ENCODE assay signal across 9 cellular contexts in genomic region chr4:55547918-55548317, GRCh38. TPM values are rescaled to one million over a fixed set of nuclear protein-coding genes. Genes with fewer than 3 reads are reported as not detected.
DNase-seq lines count a peak whose midpoint lies in the region; ATAC-seq and TF ChIP-seq lines count a peak whose summit lies in the region.
"Had no signal": no experiment of that assay in that cellular context is flagged by ENCODE, and none has a peak within 500 bp of the region (broad histone marks: within the 10 kb centered on the region; RNA-seq: fewer than 3 reads in every experiment).

No MANE protein-coding gene starts in this region.

- peaks cover 4% of the 10 kb centered on the region; the same call in 1 of the 2 replicates for H3K9me3 ChIP-seq in DOHH2 (ENCODE audit: control insufficient read depth, insufficient read depth, low read length)
- peaks cover 6% of the 10 kb centered on the region; the same call in 1 of the 2 replicates for H3K9me3 ChIP-seq in OCI-LY7 (ENCODE audit: low read length)
- H3K9me3 ChIP-seq in endocrine pancreas (ENCODE audit: control insufficient read depth, low read length) = no peaks in the 10 kb centered on the region
- H3K9me3 ChIP-seq in osteoblast (ENCODE audit: low read depth, low read length) = no peaks in the 10 kb centered on the region

- DNase-seq in OCI-LY7 (ENCODE audit: low spot score) (no peak), osteoblast (ENCODE audit: insufficient read length, low spot score, missing footprints) (no peak), NCI-H446 (lab: John Stamatoyannopoulos, UW) (no peak), dedifferentiated amniotic fluid mesenchymal stem cell (ENCODE audit: extremely low spot score) (no peak)
- no peak for DNase-seq in effector CD4-positive, alpha-beta T cell

- H3K27me3 ChIP-seq in DOHH2 (ENCODE audit: control insufficient read depth, low read length) = peaks cover 28% of the 10 kb centered on the region
- H3K27me3 ChIP-seq in endocrine pancreas (ENCODE audit: control insufficient read depth, insufficient read depth, low read length) = no peaks in the 10 kb centered on the region
- no peaks in the 10 kb centered on the region for H3K27me3 ChIP-seq in osteoblast (ENCODE audit: insufficient read depth, low read length)

- no peaks in the 10 kb centered on the region for H3K9me2 ChIP-seq in DOHH2 (replicated peaks; ENCODE audit: control insufficient read depth, low read length)
- H3K9me2 ChIP-seq in OCI-LY7 (ENCODE audit: insufficient read depth, low read length) = no peaks in the 10 kb centered on the region

- ATAC-seq in GM18870 (IDR thresholded peaks at IDR 0.05; ENCODE audit: unreplicated experiment) = no peak

- CTCF ChIA-PET in OCI-LY7 (lab: Charles Lee; ENCODE audit: unreplicated experiment) = no interaction called here

- H3K4me1 ChIP-seq in DOHH2 (ENCODE audit: control insufficient read depth, low read length) = peaks cover 16% of the 10 kb centered on the region
- peaks cover 7% of the 10 kb centered on the region for H3K4me1 ChIP-seq in OCI-LY7 (ENCODE audit: insufficient read depth, low read length, poor library complexity, severe bottlenecking)
- H3K4me1 ChIP-seq in endocrine pancreas (ENCODE audit: control insufficient read depth, insufficient read depth, low read length) = peaks cover 4% of the 10 kb centered on the region
- peaks cover 47% of the 10 kb centered on the region for H3K4me1 ChIP-seq in osteoblast (ENCODE audit: insufficient read depth, low read length)

- intact Hi-C loops in OCI-LY7 (cut with micrococcal nuclease; ENCODE audit: unreplicated experiment) = loop anchor here (1.0 to 5.0 kb wide), 4 partner anchors 153 to 399 kb away; partner anchors contain the start of genes CEP135, EXOC1, SRD5A3 and TMEM165

- peak overlapping the region; percentile 87 for H3K4me3 ChIP-seq in DOHH2 (ENCODE audit: low read length)
- peak overlapping the region; percentile 79 for H3K4me3 ChIP-seq in OCI-LY7 (ENCODE audit: low read depth, low read length, poor library complexity, severe bottlenecking)
- peak overlapping the region; percentile 95 for H3K4me3 ChIP-seq in endocrine pancreas (ENCODE audit: control insufficient read depth, insufficient read depth, low read length)
- H3K4me3 ChIP-seq in osteoblast (ENCODE audit: insufficient read depth, low read length) = peak overlapping the region; percentile 87

- TF ChIP-seq CTCF in DOHH2 (IDR thresholded peaks at IDR 0.05; ENCODE audit: low read depth, low read length, poor library complexity, severe bottlenecking) = no peak
- no peak for TF ChIP-seq CTCF in OCI-LY7 (conservative IDR thresholded peaks at IDR 0.05; ENCODE audit: low read length)
- no peak for TF ChIP-seq CTCF in osteoblast (IDR thresholded peaks at IDR 0.05; ENCODE audit: extremely low read depth, low read depth, low read length)

- POLR2A ChIA-PET in OCI-LY7 (lab: Charles Lee) = no interaction called here

- H3F3A ChIP-seq in DOHH2 (ENCODE audit: control insufficient read depth, insufficient read depth) = peaks cover 17% of the 10 kb centered on the region

- H3K9ac ChIP-seq in endocrine pancreas (ENCODE audit: control insufficient read depth, insufficient read depth, low read length) = no peak overlapping the region

- H3K4me2 ChIP-seq in DOHH2 (ENCODE audit: low read length) (peak overlapping the region; percentile 91), OCI-LY7 (ENCODE audit: low read length) (peak overlapping the region; percentile 97), osteoblast (ENCODE audit: insufficient read depth, low read length) (peak overlapping the region; percentile 86)

- no TSS peak for BruUV-seq in OCI-LY7 (replicated peaks; lab: Mats Ljungman, UMichigan)

- no peak overlapping the region for H3K27ac ChIP-seq in DOHH2 (ENCODE audit: low read depth, low read length)
- H3K27ac ChIP-seq in OCI-LY7 (ENCODE audit: low read depth, low read length, poor library complexity, severe bottlenecking) = no peak overlapping the region
- H3K27ac ChIP-seq in osteoblast (ENCODE audit: low read depth, low read length) = peak overlapping the region; percentile 80

- H2AFZ ChIP-seq in OCI-LY7 (ENCODE audit: low read length) (no peak overlapping the region; the same call in 1 of the 2 replicates), osteoblast (ENCODE audit: low read length) (peak overlapping the region; percentile 90)

- H3K79me2 ChIP-seq in DOHH2 (ENCODE audit: control insufficient read depth, low read length) = peaks cover 26% of the 10 kb centered on the region
- no peaks in the 10 kb centered on the region for H3K79me2 ChIP-seq in OCI-LY7 (ENCODE audit: insufficient read depth, low read depth, low read length)
- peaks cover 23% of the 10 kb centered on the region for H3K79me2 ChIP-seq in osteoblast (ENCODE audit: insufficient read depth, low read length)

- no peaks in the 10 kb centered on the region for H3K36me3 ChIP-seq in DOHH2 (ENCODE audit: control insufficient read depth, low read length)
- no peaks in the 10 kb centered on the region for H3K36me3 ChIP-seq in OCI-LY7 (ENCODE audit: insufficient read depth, low read length)
- no peaks in the 10 kb centered on the region for H3K36me3 ChIP-seq in endocrine pancreas (ENCODE audit: control insufficient read depth, insufficient read depth, low read length)
- H3K36me3 ChIP-seq in osteoblast (ENCODE audit: insufficient read depth, low read length) = no peaks in the 10 kb centered on the region

- peaks cover 11% of the 10 kb centered on the region; the same call in 1 of the 2 replicates for H4K20me1 ChIP-seq in DOHH2 (ENCODE audit: control insufficient read depth, insufficient read depth, low read depth, low read length)
- peaks cover 16% of the 10 kb centered on the region; the same call in 1 of the 2 replicates for H4K20me1 ChIP-seq in OCI-LY7 (ENCODE audit: insufficient read depth, low read length)
- H4K20me1 ChIP-seq in osteoblast (ENCODE audit: insufficient read depth, low read length) = peaks cover 4% of the 10 kb centered on the region

RNA-seq across cellular contexts. Expression of gene CLOCK, which starts 1.2 kb away (rescaled TPM):
- total RNA-seq in OCI-LY7 (2014; rRNA removed; shearing (Covaris generic)) = 1.9 and 2.0 TPM in 2 replicates
- total RNA-seq in OCI-LY7 (2022) (5.1 and 9.0 TPM in 2 replicates), osteoblast (34.4 and 44.8 TPM in 2 replicates)

RNA-seq across cellular contexts. Expression of gene PDCL2, which starts 44.1 kb away (rescaled TPM):
- not detected in 2 replicates for total RNA-seq in OCI-LY7 (2014; rRNA removed; shearing (Covaris generic))
- not detected in 2 replicates for total RNA-seq in OCI-LY7 (2022)
- total RNA-seq in osteoblast = not detected in 2 replicates
- total RNA-seq: liver had no signal
